In genomic region chr5:158943057-158943456, GRCh38 we compare ENCODE assay signal across 11 cellular contexts.
DNase-seq lines count a peak whose midpoint lies in the region; TF ChIP-seq lines count a peak whose summit lies in the region.
"Had no signal": no experiment of that assay in that cellular context is flagged by ENCODE, and none has a peak within 500 bp of the region (broad histone marks: within the 10 kb centered on the region; RNA-seq: fewer than 3 reads in every experiment).

No MANE protein-coding gene starts in this region.

- DNase-seq in GM04504 (ENCODE audit: low read depth) (peak; percentile 80), Karpas-422 (no peak), choroid plexus epithelial cell (ENCODE audit: low read depth) (peak; percentile 93), posterior vena cava (ENCODE audit: low spot score) (peak; percentile 88), transverse colon (no peak), DMS114 treated with DMSO at 0.1 percent for 48 hours (lab: John Stamatoyannopoulos, UW; ENCODE audit: unreplicated experiment) (no peak), globus pallidus (ENCODE audit: low spot score) (no peak), cortex of kidney (lab: John Stamatoyannopoulos, UW) (no peak)
- DNase-seq: SIG-M5; stimulated activated CD4-positive, alpha-beta T cell treated with anti-CD3 and anti-CD28 coated beads, Interleukin-2, amount 100 ng/mL, for 48 hours had no signal

- no peak for TF ChIP-seq CTCF in choroid plexus epithelial cell (conservative IDR thresholded peaks at IDR 0.05; ENCODE audit: low read depth, low read length)
- TF ChIP-seq CTCF in transverse colon (IDR thresholded peaks at IDR 0.05): no peak

- 33 to 57% methylated on average over 1 to 2 of the region's 2 CpGs for WGBS in transverse colon (ENCODE audit: low coverage in 1 of 2), 2 donors

- no peak overlapping the region for H2AFZ ChIP-seq in Karpas-422 (ENCODE audit: low read length)

- H3K27ac ChIP-seq in Karpas-422 (ENCODE audit: low read length) (peak overlapping the region; percentile 18), transverse colon (no peak overlapping the region)
- H3K27ac ChIP-seq: HL-60 had no signal

- no peaks in the 10 kb centered on the region for H3K9me2 ChIP-seq in Karpas-422 (replicated peaks; ENCODE audit: insufficient read depth, low read length)

- H3K36me3 ChIP-seq in Karpas-422 (ENCODE audit: insufficient read depth, low read length) (peaks cover 40% of the 10 kb centered on the region), transverse colon (no peaks in the 10 kb centered on the region)

- intact Hi-C loops in posterior vena cava (cut with DNase I) (no loop called here), transverse colon (cut with DNase I; ENCODE audit: low total_unique reads) (loop anchor here (5.0 kb wide), 1 partner anchor 981 kb away; no protein-coding TSS in a partner anchor)

- H3K4me1 ChIP-seq in Karpas-422 (ENCODE audit: low read length): peaks cover 45% of the 10 kb centered on the region
- no peaks in the 10 kb centered on the region for H3K4me1 ChIP-seq in transverse colon

- H3K27me3 ChIP-seq in Karpas-422 (ENCODE audit: low read length) (no peaks in the 10 kb centered on the region), transverse colon (no peaks in the 10 kb centered on the region)

- H3K9me3 ChIP-seq in Karpas-422 (ENCODE audit: low read length) (no peaks in the 10 kb centered on the region), transverse colon (no peaks in the 10 kb centered on the region)

- H3K4me2 ChIP-seq in Karpas-422 (ENCODE audit: low read depth, low read length, poor library complexity, severe bottlenecking): no peak overlapping the region

- H3K4me3 ChIP-seq in Karpas-422 (ENCODE audit: low read length) (no peak overlapping the region), choroid plexus epithelial cell (ENCODE audit: low read depth, low read length) (no peak overlapping the region), transverse colon (no peak overlapping the region)

- TF ChIP-seq EP300 in transverse colon (IDR thresholded peaks at IDR 0.05; ENCODE audit: low read depth): no peak

- H4K20me1 ChIP-seq in Karpas-422 (ENCODE audit: insufficient read depth, low read depth, low read length): no peaks in the 10 kb centered on the region

- peaks cover 64% of the 10 kb centered on the region for H3K79me2 ChIP-seq in Karpas-422 (ENCODE audit: low read length)

- in situ Hi-C loops in transverse colon (cut with MboI; ENCODE audit: low pct_ligation_motif_present in 1 of 4, low pct_unique_long_range_greater_than_20kb in 1 of 4, low sequenced_read_pairs in 3 of 4): no loop called here

- no peak overlapping the region for H3K9ac ChIP-seq in Karpas-422 (ENCODE audit: low read length)

- no peak for TF ChIP-seq POLR2A in transverse colon (IDR thresholded peaks at IDR 0.05)

Comparison
In these comparisons a context has a peak if more than half of its experiments do, and no peak if none do; other contexts are left out.
1. DNase-seq: peak in GM04504 (single experiment), choroid plexus epithelial cell (single experiment) and posterior vena cava (single experiment); none in Karpas-422 (single experiment), transverse colon (single experiment), DMS114 treated with DMSO at 0.1 percent for 48 hours (single experiment), globus pallidus (single experiment) and cortex of kidney (single experiment).